In genomic region chr11:96198466-96198808, GRCh38 we compare ENCODE assay signal across 10 cellular contexts.
DNase-seq lines count a peak whose midpoint lies in the region; ATAC-seq, FAIRE-seq and TF ChIP-seq lines count a peak whose summit lies in the region.
"Had no signal": no experiment of that assay in that cellular context is flagged by ENCODE, and none has a peak within 500 bp of the region (broad histone marks: within the 10 kb centered on the region; RNA-seq: fewer than 3 reads in every experiment).

No MANE protein-coding gene starts in this region.

- no peak for FAIRE-seq in HTR-8/SVneo (lab: Jason Lieb, UNC)

- DNase-seq in body of pancreas (no peak), HTR-8/SVneo (ENCODE audit: insufficient read length, low spot score) (no peak), NCI-H1694 (lab: John Stamatoyannopoulos, UW) (no peak), DMS53 (lab: John Stamatoyannopoulos, UW) (no peak), NCI-H1092 (lab: John Stamatoyannopoulos, UW) (no peak)
- DNase-seq: Calu3, MG63 had no signal

- intact Hi-C loops in body of pancreas (cut with DNase I), result no loop called here

- no peak for TF ChIP-seq CTCF in body of pancreas (IDR thresholded peaks at IDR 0.05)

- H3K4me1 ChIP-seq in body of pancreas, result peaks cover 19% of the 10 kb centered on the region

- ATAC-seq in GM18499 (IDR thresholded peaks at IDR 0.05; ENCODE audit: insufficient read depth, unreplicated experiment), result peak; percentile 25
- ATAC-seq in GM21360 (IDR thresholded peaks at IDR 0.05; ENCODE audit: unreplicated experiment), result peak; percentile 18
- peak; percentile 24 for ATAC-seq in HG03139 (IDR thresholded peaks at IDR 0.05; ENCODE audit: unreplicated experiment)
- no peak for ATAC-seq in body of pancreas

- H3K9me3 ChIP-seq in body of pancreas, result no peaks in the 10 kb centered on the region
- H3K9me3 ChIP-seq: MG63 had no signal

- H3K36me3 ChIP-seq in body of pancreas (replicated peaks in 1 of 2; ENCODE audit: insufficient read depth in 1 of 2, low read depth in 2 of 2), result no peaks in the 10 kb centered on the region
- H3K36me3 ChIP-seq: MG63 had no signal

- no peak for TF ChIP-seq POLR2A in body of pancreas (IDR thresholded peaks at IDR 0.05)

- peak overlapping the region in 3 of 4 donors; percentile 2 to 66 (median 12) for H3K27ac ChIP-seq in body of pancreas

- WGBS in body of pancreas, 2 donors, result 74 to 90% methylated on average over 4 of the region's 4 CpGs

- no peaks in the 10 kb centered on the region for H3K27me3 ChIP-seq in body of pancreas
- H3K27me3 ChIP-seq: MG63 had no signal

- H3K4me3 ChIP-seq in body of pancreas, result no peak overlapping the region
- H3K4me3 ChIP-seq: MG63 had no signal
